In the genomic region with DNA sequence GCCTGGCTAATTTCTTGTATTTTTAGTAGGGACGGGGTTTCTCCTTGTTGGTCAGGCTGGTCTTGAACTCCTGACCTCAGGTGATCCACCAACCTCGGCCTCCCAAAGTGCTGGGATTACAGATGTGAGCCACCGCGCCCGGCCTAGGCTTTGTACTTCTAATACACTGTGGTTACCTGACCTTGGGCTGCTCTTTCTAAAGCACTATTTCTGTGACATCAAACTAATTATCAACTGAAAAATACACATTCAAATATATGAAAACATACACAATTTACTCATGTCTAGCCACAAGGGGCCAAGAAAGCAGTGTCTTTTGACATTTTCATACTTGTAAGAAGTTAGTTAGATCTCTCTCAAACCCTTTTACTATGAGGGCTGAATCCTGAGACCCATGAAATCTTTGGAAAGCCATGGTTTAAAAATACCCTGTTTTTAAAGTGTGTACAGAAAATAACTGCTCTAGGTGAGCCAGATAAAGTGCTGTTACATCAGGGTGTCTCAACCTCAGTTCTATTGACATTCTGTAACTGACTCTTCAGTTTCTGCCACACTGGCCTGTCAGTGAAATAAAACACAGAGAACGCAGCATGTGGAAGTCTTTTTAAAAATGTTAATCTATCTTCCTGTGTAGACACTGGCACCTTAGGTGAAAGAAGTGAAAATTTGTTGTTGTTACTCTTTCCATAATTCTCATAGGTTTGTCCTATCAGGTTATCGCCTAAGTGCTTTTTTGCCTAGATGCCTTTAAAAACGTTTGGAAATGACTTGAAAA, we compare ENCODE assay signal across 17 cellular contexts. TPM values are rescaled to one million over a fixed set of nuclear protein-coding genes. Genes with fewer than 3 reads are reported as not detected.
DNase-seq lines count a peak whose midpoint lies in the region; ATAC-seq and TF ChIP-seq lines count a peak whose summit lies in the region.
"Had no signal": no experiment of that assay in that cellular context is flagged by ENCODE, and none has a peak within 500 bp of the region (broad histone marks: within the 10 kb centered on the region; RNA-seq: fewer than 3 reads in every experiment).

No MANE protein-coding gene starts in this region.

- CTCF ChIA-PET in SK-N-SH (lab: Yijun Ruan, JAX): interaction anchor here (1.4 to 3.5 kb wide), 2 partner anchors 11 to 34 kb away, joined by 3 to 13 read pairs; no protein-coding TSS in a partner anchor

- no peaks in the 10 kb centered on the region for H3K9me2 ChIP-seq in SK-N-SH

- H3K4me3 ChIP-seq in SK-N-SH (ENCODE audit: low read depth in 2 of 2, low read length in 1 of 2): no peak overlapping the region
- H3K4me3 ChIP-seq: A549, mucosa of descending colon, SK-N-MC, upper lobe of left lung had no signal

- H3K36me3 ChIP-seq in SK-N-SH (replicated peaks in 1 of 2; ENCODE audit: control insufficient read depth in 1 of 2, insufficient read depth in 2 of 2, low read length in 1 of 2): peaks cover 0 to 4% of the 10 kb centered on the region in 2 experiments
- H3K36me3 ChIP-seq: upper lobe of left lung, WERI-Rb-1 had no signal

- WGBS in SK-N-SH (ENCODE audit: low lambda C conversion rate): 83% methylated on average over 8 of the region's 8 CpGs

- H3K27me3 ChIP-seq in SK-N-SH (ENCODE audit: insufficient read depth): no peaks in the 10 kb centered on the region
- H3K27me3 ChIP-seq: upper lobe of left lung had no signal

- no peaks in the 10 kb centered on the region for H3K27me3 Mint-ChIP-seq in activated naive CD8-positive, alpha-beta T cell
- H3K27me3 Mint-ChIP-seq in activated naive CD8-positive, alpha-beta T cell treated with anti-CD3 and anti-CD28 coated beads, Interleukin-2, amount 50 U/mL, for 24 hours: no peaks in the 10 kb centered on the region
- H3K27me3 Mint-ChIP-seq in IgD-negative memory B cell: no peaks in the 10 kb centered on the region
- H3K27me3 Mint-ChIP-seq in nephron progenitor cell (ENCODE audit: low read depth, poor library complexity): no peaks in the 10 kb centered on the region

- H3K27ac Mint-ChIP-seq in activated naive CD8-positive, alpha-beta T cell: peak overlapping the region; percentile 11
- no peak overlapping the region for H3K27ac Mint-ChIP-seq in activated naive CD8-positive, alpha-beta T cell treated with anti-CD3 and anti-CD28 coated beads, Interleukin-2, amount 50 U/mL, for 24 hours
- H3K27ac Mint-ChIP-seq in IgD-negative memory B cell (peak overlapping the region in 2 of 3 donors; percentile 64 to 89), nephron progenitor cell (peak overlapping the region; percentile 92)

- H3F3A ChIP-seq in SK-N-SH (replicated peaks; ENCODE audit: insufficient read depth): peaks cover 5% of the 10 kb centered on the region

- ATAC-seq in activated naive CD8-positive, alpha-beta T cell treated with anti-CD3 and anti-CD28 coated beads, Interleukin-2, amount 50 U/mL, for 24 hours: no peak
- ATAC-seq in GM21576 (IDR thresholded peaks at IDR 0.05; ENCODE audit: unreplicated experiment): peak; percentile 45
- ATAC-seq: A549; activated T-cell treated with anti-CD3 and anti-CD28 coated beads, Interleukin-2, amount 50 U/mL, for 4 hours; mucosa of descending colon had no signal

- no peak for TF ChIP-seq EP300 in SK-N-SH (IDR thresholded peaks at IDR 0.05; ENCODE audit: borderline replicate concordance in 1 of 2, low read depth in 1 of 2, low read length in 1 of 2)

- no peak overlapping the region for H3K4me2 ChIP-seq in SK-N-SH
- H3K4me2 ChIP-seq: A549 had no signal

- no peaks in the 10 kb centered on the region for H3K4me1 Mint-ChIP-seq in activated naive CD8-positive, alpha-beta T cell (ENCODE audit: low read depth)
- peaks cover 6% of the 10 kb centered on the region for H3K4me1 Mint-ChIP-seq in activated naive CD8-positive, alpha-beta T cell treated with anti-CD3 and anti-CD28 coated beads, Interleukin-2, amount 50 U/mL, for 24 hours
- H3K4me1 Mint-ChIP-seq in IgD-negative memory B cell (peaks cover 7 to 17% (median 13%) of the 10 kb centered on the region in 3 donors), nephron progenitor cell (no peaks in the 10 kb centered on the region)

- no peak overlapping the region for H3K27ac ChIP-seq in SK-N-SH (ENCODE audit: low read depth in 2 of 2, low read length in 1 of 2)
- H3K27ac ChIP-seq: A549, SK-N-MC, upper lobe of left lung, WERI-Rb-1 had no signal

- no peak overlapping the region for H2AFZ ChIP-seq in SK-N-SH (ENCODE audit: low read depth)

- no peak for TF ChIP-seq RAD21 in SK-N-SH (IDR thresholded peaks at IDR 0.05; ENCODE audit: low read length)

- H3K36me3 Mint-ChIP-seq in activated naive CD8-positive, alpha-beta T cell: peaks cover 7% of the 10 kb centered on the region
- H3K36me3 Mint-ChIP-seq in activated naive CD8-positive, alpha-beta T cell treated with anti-CD3 and anti-CD28 coated beads, Interleukin-2, amount 50 U/mL, for 24 hours (ENCODE audit: low read depth): peaks cover 7% of the 10 kb centered on the region
- H3K36me3 Mint-ChIP-seq in IgD-negative memory B cell: no peaks in the 10 kb centered on the region
- H3K36me3 Mint-ChIP-seq in nephron progenitor cell (ENCODE audit: low read depth): peaks cover 8% of the 10 kb centered on the region

- no peak for DNase-seq in activated naive CD8-positive, alpha-beta T cell treated with anti-CD3 and anti-CD28 coated beads, Interleukin-2, amount 50 U/mL, for 24 hours
- DNase-seq in nephron progenitor cell: no peak
- DNase-seq in DMS79 treated with DMSO at 0.1 percent for 48 hours (lab: John Stamatoyannopoulos, UW): no peak
- no peak for DNase-seq in HK-2 (ENCODE audit: unreplicated experiment)
- no peak for DNase-seq in SK-N-SH
- DNase-seq: activated T-cell treated with anti-CD3 and anti-CD28 coated beads, Interleukin-2, amount 50 U/mL, for 4 hours; anterior cingulate cortex; dermis blood vessel endothelial cell; mucosa of descending colon; posterior cingulate gyrus; upper lobe of left lung; WERI-Rb-1 had no signal

- H3K9me3 ChIP-seq in SK-N-SH: no peaks in the 10 kb centered on the region; the same call in 1 of the 2 replicates
- H3K9me3 ChIP-seq: A549, mucosa of descending colon, upper lobe of left lung had no signal

- no peaks in the 10 kb centered on the region for H3K79me2 ChIP-seq in SK-N-SH (ENCODE audit: insufficient read depth)

- H3K9me3 Mint-ChIP-seq in activated naive CD8-positive, alpha-beta T cell (ENCODE audit: low read depth): no peaks in the 10 kb centered on the region
- H3K9me3 Mint-ChIP-seq in activated naive CD8-positive, alpha-beta T cell treated with anti-CD3 and anti-CD28 coated beads, Interleukin-2, amount 50 U/mL, for 24 hours: no peaks in the 10 kb centered on the region
- H3K9me3 Mint-ChIP-seq in IgD-negative memory B cell (no peaks in the 10 kb centered on the region), nephron progenitor cell (no peaks in the 10 kb centered on the region)
- H3K9me3 Mint-ChIP-seq: activated T-cell treated with anti-CD3 and anti-CD28 coated beads, Interleukin-2, amount 50 U/mL, for 4 hours had no signal

- no peak overlapping the region for H3K9ac ChIP-seq in SK-N-SH

- TF ChIP-seq CTCF in nephron progenitor cell (IDR thresholded peaks at IDR 0.05) (no peak), SK-N-SH (IDR thresholded peaks at IDR 0.05) (no peak)

- no peaks in the 10 kb centered on the region for H3K4me1 ChIP-seq in SK-N-SH (ENCODE audit: control insufficient read depth in 1 of 2, insufficient read depth in 2 of 2, low read depth in 1 of 2, low read length in 1 of 2)
- H3K4me1 ChIP-seq: A549, upper lobe of left lung had no signal

- no peak overlapping the region for H3K4me3 Mint-ChIP-seq in activated naive CD8-positive, alpha-beta T cell
- no peak overlapping the region for H3K4me3 Mint-ChIP-seq in activated naive CD8-positive, alpha-beta T cell treated with anti-CD3 and anti-CD28 coated beads, Interleukin-2, amount 50 U/mL, for 24 hours
- H3K4me3 Mint-ChIP-seq in IgD-negative memory B cell (peak overlapping the region in 1 of 4 donors; percentile 2), nephron progenitor cell (no peak overlapping the region)
- H3K4me3 Mint-ChIP-seq: activated T-cell treated with anti-CD3 and anti-CD28 coated beads, Interleukin-2, amount 50 U/mL, for 4 hours had no signal

- POLR2A ChIA-PET in SK-N-SH (lab: Yijun Ruan, JAX): no interaction called here

- H4K20me1 ChIP-seq in SK-N-SH (ENCODE audit: insufficient read depth): no peaks in the 10 kb centered on the region

TF ChIP-seq in SK-N-SH, 30 proteins besides CTCF, POLR2A, EP300 and RAD21:
- TF ChIP-seq IRF3 (IDR thresholded peaks at IDR 0.05; ENCODE audit: low read depth, low read length): no peak
- TF ChIP-seq NFIC (IDR thresholded peaks at IDR 0.05; ENCODE audit: borderline replicate concordance): no peak
TF ChIP-seq in SK-N-SH: peak in this region for 0.

RNA-seq across cellular contexts. Expression of gene CREM, which starts 58.8 kb away (rescaled TPM):
- 18.5 TPM for polyA plus RNA-seq in IgD-negative memory B cell
- polyA plus RNA-seq in SK-N-SH (2012; rRNA removed): 41.4 TPM in 2 replicates
- 47.1 and 52.1 TPM in 2 replicates for polyA plus RNA-seq in SK-N-SH (2012; cell fraction: cytosol; rRNA removed)
- 15.7 and 28.2 TPM in 2 replicates for polyA plus RNA-seq in SK-N-SH (2012; cell fraction: nucleus; rRNA removed)
